ENCODE assay signal across 17 cellular contexts in genomic region chr1:218517507-218517906, GRCh38.
"Had no signal": no experiment of that assay in that cellular context is flagged by ENCODE, and none has a peak within 500 bp of the region (broad histone marks: within the 10 kb centered on the region; RNA-seq: fewer than 3 reads in every experiment).

No MANE protein-coding gene starts in this region.

- H3K4me1 ChIP-seq: foreskin keratinocyte, pancreas, testis, tibial nerve had no signal

- H3K4me3 ChIP-seq: hepatocyte, pancreas, testis, tibial nerve had no signal

- H3K36me3 ChIP-seq: pancreas, tibial nerve had no signal

- H3K9me3 ChIP-seq: pancreas, testis, tibial nerve had no signal

- DNase-seq: cerebellar nuclear complex; erythroblast; foreskin keratinocyte; midbrain; occipital lobe; pancreas; right cardiac atrium; stimulated activated CD4-positive, alpha-beta T cell treated with anti-CD3 and anti-CD28 coated beads, Interleukin-4, amount 100 ng/mL, for 1 hour; stimulated activated naive CD8-positive, alpha-beta T cell treated with anti-CD3 and anti-CD28 coated beads, Interleukin-15, amount 100 ng/mL, for 72 hours; testis had no signal

- FAIRE-seq: colon, pancreas had no signal

- H3K27ac ChIP-seq: foreskin keratinocyte, hepatocyte, pancreas, testis, tibial nerve had no signal

- H3K79me2 ChIP-seq: hepatocyte had no signal

- H3K4me3 Mint-ChIP-seq: dendritic cell treated with granulocyte-macrophage colony-stimulating factor and Interleukin-4, amounts not matched to agents 40 ng/mL and 50 ng/mL, for 4 days; natural killer cell treated with Interleukin-12 subunit alpha and Interleukin-12 subunit beta and Interleukin-15 and Interleukin-18, amount 100 ng/mL, for 72 hours; stimulated activated memory B cell treated with anti-CD40 and anti-IgM and Interleukin-4, amounts not matched to agents 10 μg/mL and 1 μg/mL and 100 μg/mL, for 72 hours; stimulated activated naive CD8-positive, alpha-beta T cell treated with anti-CD3 and anti-CD28 coated beads, Interleukin-15, amount 100 ng/mL, for 72 hours had no signal

- H3K4me2 ChIP-seq: hepatocyte had no signal

- H3K36me3 Mint-ChIP-seq: natural killer cell treated with Interleukin-12 subunit alpha and Interleukin-12 subunit beta and Interleukin-15 and Interleukin-18, amount 100 ng/mL, for 72 hours; stimulated activated memory B cell treated with anti-CD40 and anti-IgM and Interleukin-4, amounts not matched to agents 10 μg/mL and 1 μg/mL and 100 μg/mL, for 72 hours had no signal

- H3K27me3 ChIP-seq: foreskin keratinocyte, hepatocyte, pancreas, testis, tibial nerve had no signal

- H3K27ac Mint-ChIP-seq: dendritic cell treated with granulocyte-macrophage colony-stimulating factor and Interleukin-4, amounts not matched to agents 40 ng/mL and 50 ng/mL, for 4 days; natural killer cell treated with Interleukin-12 subunit alpha and Interleukin-12 subunit beta and Interleukin-15 and Interleukin-18, amount 100 ng/mL, for 72 hours; progenitor cell of endocrine pancreas; stimulated activated memory B cell treated with anti-CD40 and anti-IgM and Interleukin-4, amounts not matched to agents 10 μg/mL and 1 μg/mL and 100 μg/mL, for 72 hours; stimulated activated naive CD8-positive, alpha-beta T cell treated with anti-CD3 and anti-CD28 coated beads, Interleukin-15, amount 100 ng/mL, for 72 hours had no signal

- H3K9me3 Mint-ChIP-seq: dendritic cell treated with granulocyte-macrophage colony-stimulating factor and Interleukin-4, amounts not matched to agents 40 ng/mL and 50 ng/mL, for 4 days; natural killer cell treated with Interleukin-12 subunit alpha and Interleukin-12 subunit beta and Interleukin-15 and Interleukin-18, amount 100 ng/mL, for 72 hours; stimulated activated memory B cell treated with anti-CD40 and anti-IgM and Interleukin-4, amounts not matched to agents 10 μg/mL and 1 μg/mL and 100 μg/mL, for 72 hours; stimulated activated naive CD8-positive, alpha-beta T cell treated with anti-CD3 and anti-CD28 coated beads, Interleukin-15, amount 100 ng/mL, for 72 hours had no signal

- H3K4me1 Mint-ChIP-seq: stimulated activated naive CD8-positive, alpha-beta T cell treated with anti-CD3 and anti-CD28 coated beads, Interleukin-15, amount 100 ng/mL, for 72 hours had no signal

- ATAC-seq: foreskin keratinocyte; natural killer cell treated with Interleukin-12 subunit alpha and Interleukin-12 subunit beta and Interleukin-15 and Interleukin-18, amount 100 ng/mL, for 72 hours; pancreas; right cardiac atrium; stimulated activated memory B cell treated with anti-CD40 and anti-IgM and Interleukin-4, amounts not matched to agents 10 μg/mL and 1 μg/mL and 100 μg/mL, for 72 hours; stimulated activated naive CD8-positive, alpha-beta T cell treated with anti-CD3 and anti-CD28 coated beads, Interleukin-15, amount 100 ng/mL, for 72 hours had no signal

- H2AFZ ChIP-seq: hepatocyte had no signal
